Comparison of ENCODE assay signal across 8 cellular contexts in genomic region chr7:66076459-66077329, GRCh38. TPM values are rescaled to one million over a fixed set of nuclear protein-coding genes. Genes with fewer than 3 reads are reported as not detected.
DNase-seq lines count a peak whose midpoint lies in the region; ATAC-seq and TF ChIP-seq lines count a peak whose summit lies in the region.

No MANE protein-coding gene starts in this region.

- H3K27ac ChIP-seq in cardiac muscle cell (no peak overlapping the region), right lobe of liver (peak overlapping the region; percentile 59 to 99 (median 99)), uterus (no peak overlapping the region)

- DNase-seq in cardiac muscle cell (ENCODE audit: low read depth in 1 of 2, low spot score in 1 of 2) (no peak), Right ventricle myocardium superior (no peak), right lobe of liver (peak; percentile 78 to 91 (median 86)), uterus (no peak), GM10248 (ENCODE audit: extremely low spot score) (no peak), HCEC 1CT (no peak)
- no peak for DNase-seq in activated naive CD8-positive, alpha-beta T cell treated with anti-CD3 and anti-CD28 coated beads, Interleukin-2, amount 10 ng/mL, durations not matched to agents 7 days and 5 days

- H3K4me1 Mint-ChIP-seq in activated naive CD8-positive, alpha-beta T cell treated with anti-CD3 and anti-CD28 coated beads, Interleukin-2, amount 10 ng/mL, durations not matched to agents 7 days and 5 days, result peaks cover 12% of the 10 kb centered on the region

- TF ChIP-seq POLR2A in right lobe of liver (IDR thresholded peaks at IDR 0.05), result peak; percentile 67
- no peak for TF ChIP-seq POLR2A in uterus (IDR thresholded peaks at IDR 0.05)

- H3K27me3 ChIP-seq in cardiac muscle cell, result no peaks in the 10 kb centered on the region
- H3K27me3 ChIP-seq in right lobe of liver, result no peaks in the 10 kb centered on the region
- H3K27me3 ChIP-seq in uterus, result no peaks in the 10 kb centered on the region

- TF ChIP-seq CTCF in cardiac muscle cell (IDR thresholded peaks at IDR 0.05; ENCODE audit: low read depth, low read length) (no peak), right lobe of liver (IDR thresholded peaks at IDR 0.05) (no peak), uterus (IDR thresholded peaks at IDR 0.05) (no peak), GM10248 (IDR thresholded peaks at IDR 0.05; ENCODE audit: control extremely low read depth, extremely low read depth, low read depth, missing control alignments) (no peak)

- H3K27me3 Mint-ChIP-seq in activated naive CD8-positive, alpha-beta T cell treated with anti-CD3 and anti-CD28 coated beads, Interleukin-2, amount 10 ng/mL, durations not matched to agents 7 days and 5 days, result no peaks in the 10 kb centered on the region

- no peaks in the 10 kb centered on the region for H3K9me3 ChIP-seq in cardiac muscle cell (ENCODE audit: low read depth)
- no peaks in the 10 kb centered on the region for H3K9me3 ChIP-seq in right lobe of liver
- H3K9me3 ChIP-seq in uterus, result no peaks in the 10 kb centered on the region

- CTCF ChIA-PET in GM10248 (lab: Yijun Ruan, JAX), result interaction anchor here (0.6 to 1.8 kb wide), 2 partner anchors 32 to 46 kb away, joined by 3 to 5 read pairs; no protein-coding TSS in a partner anchor

- H3K4me3 ChIP-seq in cardiac muscle cell, result peak overlapping the region; percentile 94
- peak overlapping the region; percentile 50 to 99 (median 87) for H3K4me3 ChIP-seq in right lobe of liver
- H3K4me3 ChIP-seq in uterus, result peak overlapping the region; percentile 38 to 67

- H3K36me3 ChIP-seq in cardiac muscle cell (no peaks in the 10 kb centered on the region), right lobe of liver (peaks cover 0 to 24% (median 11%) of the 10 kb centered on the region in 4 donors), uterus (no peaks in the 10 kb centered on the region)

- H3K4me3 Mint-ChIP-seq in activated naive CD8-positive, alpha-beta T cell treated with anti-CD3 and anti-CD28 coated beads, Interleukin-2, amount 10 ng/mL, durations not matched to agents 7 days and 5 days, result peak overlapping the region; percentile 95

- intact Hi-C loops in Right ventricle myocardium superior (cut with DNase I), result no loop called here
- intact Hi-C loops in right lobe of liver (cut with DNase I), result no loop called here
- intact Hi-C loops in uterus (cut with DNase I; ENCODE audit: low total_unique reads), result no loop called here

- H3K36me3 Mint-ChIP-seq in activated naive CD8-positive, alpha-beta T cell treated with anti-CD3 and anti-CD28 coated beads, Interleukin-2, amount 10 ng/mL, durations not matched to agents 7 days and 5 days, result peaks cover 2% of the 10 kb centered on the region

- peak overlapping the region; percentile 45 for H3K27ac Mint-ChIP-seq in activated naive CD8-positive, alpha-beta T cell treated with anti-CD3 and anti-CD28 coated beads, Interleukin-2, amount 10 ng/mL, durations not matched to agents 7 days and 5 days

- POLR2A ChIA-PET in activated naive CD8-positive, alpha-beta T cell treated with anti-CD3 and anti-CD28 coated beads, Interleukin-2, amount 10 ng/mL, durations not matched to agents 7 days and 5 days (lab: Charles Lee), result interaction anchor here (4.0 kb wide), 1 partner anchor 38 kb away, joined by 21 read pairs; the partner anchor contains the start of gene CRCP
- POLR2A ChIA-PET in GM10248 (lab: Yijun Ruan, JAX), result interaction anchor here (0.6 to 1.0 kb wide), 2 partner anchors 21 to 498 kb away, joined by 3 to 4 read pairs; no protein-coding TSS in a partner anchor

- no peaks in the 10 kb centered on the region for H3K4me1 ChIP-seq in cardiac muscle cell (ENCODE audit: low read depth)
- peaks cover 0 to 22% (median 0%) of the 10 kb centered on the region in 4 donors for H3K4me1 ChIP-seq in right lobe of liver
- H3K4me1 ChIP-seq in uterus, result peaks cover 3 to 9% of the 10 kb centered on the region in 2 donors

- WGBS in right lobe of liver (ENCODE audit: insufficient coverage, low coverage, low lambda C conversion rate, missing lambda C conversion rate), result 21% methylated on average over 11 of the region's 11 CpGs

- no peak for ATAC-seq in Right ventricle myocardium superior (ENCODE audit: poor library complexity)
- ATAC-seq in activated naive CD8-positive, alpha-beta T cell treated with anti-CD3 and anti-CD28 coated beads, Interleukin-2, amount 10 ng/mL, durations not matched to agents 7 days and 5 days (ENCODE audit: low read depth), result no peak
- ATAC-seq in right lobe of liver, result peak; percentile 58 to 72 (median 64)
- no peak for ATAC-seq in GM18517 (IDR thresholded peaks at IDR 0.05; ENCODE audit: unreplicated experiment)

- no peaks in the 10 kb centered on the region for H3K9me3 Mint-ChIP-seq in activated naive CD8-positive, alpha-beta T cell treated with anti-CD3 and anti-CD28 coated beads, Interleukin-2, amount 10 ng/mL, durations not matched to agents 7 days and 5 days

RNA-seq across cellular contexts. Expression of gene ASL, which starts 1.1 kb away (rescaled TPM):
- total RNA-seq in cardiac muscle cell (13.6 and 17.9 TPM in 2 replicates), Right ventricle myocardium superior (8.8 TPM), right lobe of liver (100 to 1,000 TPM; 161 to 356 (median 220) TPM), uterus (10 to 100 TPM in 3 of 4 donors, 1 to 10 TPM in 1; 7.2 to 63.2 (median 22.4) TPM)
- 14.0 and 18.1 TPM in 2 replicates for polyA plus RNA-seq in cardiac muscle cell
- 10 to 100 TPM; 27.0 to 28.8 TPM for total RNA-seq in activated naive CD8-positive, alpha-beta T cell treated with anti-CD3 and anti-CD28 coated beads, Interleukin-2, amount 10 ng/mL, durations not matched to agents 7 days and 5 days

RNA-seq across cellular contexts. Expression of gene CRCP, which starts 38.0 kb away (rescaled TPM):
- total RNA-seq in cardiac muscle cell (20.3 and 30.0 TPM in 2 replicates), Right ventricle myocardium superior (22.3 TPM), right lobe of liver (10 to 100 TPM; 17.2 to 38.0 (median 24.4) TPM), uterus (10 to 100 TPM in 3 of 4 donors, 1 to 10 TPM in 1; 8.5 to 39.7 (median 37.6) TPM)
- 10.6 and 15.5 TPM in 2 replicates for polyA plus RNA-seq in cardiac muscle cell
- total RNA-seq in activated naive CD8-positive, alpha-beta T cell treated with anti-CD3 and anti-CD28 coated beads, Interleukin-2, amount 10 ng/mL, durations not matched to agents 7 days and 5 days, result 10 to 100 TPM; 30.2 to 31.5 TPM

Comparison
In these comparisons a context has a peak if more than half of its experiments do, and no peak if none do; other contexts are left out.
1. DNase-seq: peak in right lobe of liver (3 of 3); none in cardiac muscle cell (0 of 2), Right ventricle myocardium superior (single experiment), activated naive CD8-positive, alpha-beta T cell treated with anti-CD3 and anti-CD28 coated beads, Interleukin-2, amount 10 ng/mL, durations not matched to agents 7 days and 5 days (single experiment), uterus (0 of 2), GM10248 (single experiment) and HCEC 1CT (single experiment).
2. H3K27ac ChIP-seq: peak in right lobe of liver (3 of 3); none in cardiac muscle cell (single experiment) and uterus (0 of 2).
3. ATAC-seq: peak in right lobe of liver (4 of 4); none in Right ventricle myocardium superior (single experiment), activated naive CD8-positive, alpha-beta T cell treated with anti-CD3 and anti-CD28 coated beads, Interleukin-2, amount 10 ng/mL, durations not matched to agents 7 days and 5 days (single experiment) and GM18517 (single experiment).
4. Peak in every context shown above with its lines, with median percentiles within 50 percentile points of each other: H3K4me3 ChIP-seq.